27 cellular contexts compared by ENCODE assay signal in the genomic region with DNA sequence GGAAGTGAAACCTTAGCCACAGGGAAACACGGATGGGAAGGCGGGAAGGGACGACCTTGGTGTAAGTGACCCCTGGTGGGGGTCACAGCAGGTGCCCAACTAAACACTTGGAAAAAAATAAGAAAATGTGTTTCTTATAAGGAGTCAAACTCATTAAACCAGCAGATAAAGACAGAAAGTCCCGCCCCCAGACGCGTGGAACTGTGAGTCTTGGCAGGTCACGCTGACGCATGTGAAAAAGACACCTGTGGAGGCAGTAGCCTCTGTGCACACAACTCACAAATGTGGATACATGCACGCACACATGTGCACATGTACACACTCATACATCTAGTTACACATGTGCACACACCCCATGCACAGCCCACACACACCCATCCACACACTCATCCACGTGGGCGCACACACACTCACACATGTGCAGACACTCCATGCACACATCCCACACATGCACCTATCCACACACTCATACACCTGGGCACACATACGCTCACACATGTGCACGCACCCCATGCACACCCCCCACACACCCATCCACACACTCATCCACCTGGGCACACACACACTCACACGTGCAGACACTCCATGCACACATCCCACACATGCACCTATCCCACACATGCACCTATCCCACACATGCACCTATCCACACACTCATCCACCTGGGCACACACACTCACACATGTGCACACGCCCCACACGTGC.
"Had no signal": no experiment of that assay in that cellular context is flagged by ENCODE, and none has a peak within 500 bp of the region (broad histone marks: within the 10 kb centered on the region; RNA-seq: fewer than 3 reads in every experiment).

No MANE protein-coding gene starts in this region.

- H3K9me2 ChIP-seq: SK-N-SH had no signal

- H3K4me3 ChIP-seq: adrenal gland, SJCRH30 had no signal

- H3K4me3 Mint-ChIP-seq: activated CD8-positive, alpha-beta T cell treated with anti-CD3 and anti-CD28 coated beads, Interleukin-2, amount 10 ng/mL, durations not matched to agents 7 days and 5 days; activated naive CD8-positive, alpha-beta T cell treated with anti-CD3 and anti-CD28 coated beads, Interleukin-2, amount 10 ng/mL, durations not matched to agents 7 days and 5 days had no signal

- H3K27me3 Mint-ChIP-seq: activated naive CD8-positive, alpha-beta T cell treated with anti-CD3 and anti-CD28 coated beads, Interleukin-2, amount 10 ng/mL, durations not matched to agents 7 days and 5 days had no signal

- H3K9ac ChIP-seq: SK-N-SH had no signal

- H3K27ac ChIP-seq: adrenal gland, SJCRH30, WERI-Rb-1 had no signal

- H3K9me3 ChIP-seq: adrenal gland, SJCRH30, SK-N-SH had no signal

- H3K4me2 ChIP-seq: SK-N-SH had no signal

- H3K27me3 ChIP-seq: adrenal gland, SJCRH30 had no signal

- H3K4me1 ChIP-seq: adrenal gland, SJCRH30 had no signal

- H3K36me3 Mint-ChIP-seq: activated naive CD8-positive, alpha-beta T cell treated with anti-CD3 and anti-CD28 coated beads, Interleukin-2, amount 10 ng/mL, durations not matched to agents 7 days and 5 days had no signal

- H3K36me3 ChIP-seq: adrenal gland, SJCRH30, WERI-Rb-1 had no signal

- H3K27ac Mint-ChIP-seq: activated CD8-positive, alpha-beta T cell treated with anti-CD3 and anti-CD28 coated beads, Interleukin-2, amount 10 ng/mL, durations not matched to agents 7 days and 5 days; activated naive CD8-positive, alpha-beta T cell treated with anti-CD3 and anti-CD28 coated beads, Interleukin-2, amount 10 ng/mL, durations not matched to agents 7 days and 5 days had no signal

- ATAC-seq: activated CD8-positive, alpha-beta T cell treated with anti-CD3 and anti-CD28 coated beads, Interleukin-2, amount 10 ng/mL, durations not matched to agents 7 days and 5 days; Panc1; Right ventricle myocardium inferior had no signal

- DNase-seq: activated CD4-positive, alpha-beta T cell treated with anti-CD3 and anti-CD28 coated beads for 48 hours; activated CD4-positive, alpha-beta T cell treated with anti-CD3 and anti-CD28 coated beads, Interleukin-2, amount 50 U/mL, for 4 hours; activated CD8-positive, alpha-beta memory T cell treated with anti-CD3 and anti-CD28 coated beads, Interleukin-2, amount 50 U/mL, for 48 hours; activated CD8-positive, alpha-beta T cell treated with anti-CD3 and anti-CD28 coated beads, Interleukin-2, amount 10 ng/mL, durations not matched to agents 7 days and 5 days; activated naive CD4-positive, alpha-beta T cell treated with anti-CD3 and anti-CD28 coated beads, Interleukin-2, amount 50 U/mL, for 16 hours; activated naive CD8-positive, alpha-beta T cell treated with anti-CD3 and anti-CD28 coated beads, Interleukin-2, amount 10 ng/mL, durations not matched to agents 7 days and 5 days; activated T-cell treated with anti-CD3 and anti-CD28 coated beads, Interleukin-2, amount 50 U/mL, for 1 hour; adrenal gland; anterior cingulate cortex; cerebellar nuclear complex; Kasumi-1; NCI-H1048; NCI-H146; NCI-H1930; NCI-H2171; NCI-H2227 treated with DMSO at 0.1 percent for 48 hours; NCI-H446 treated with DMSO at 0.1 percent for 48 hours; NCI-H524 treated with DMSO at 0.1 percent for 48 hours; NCI-H774; OCI-M1; RPMI8226; SJCRH30; SK-N-SH; T-helper 1 cell; WERI-Rb-1 had no signal

- H3K9me3 Mint-ChIP-seq: activated naive CD8-positive, alpha-beta T cell treated with anti-CD3 and anti-CD28 coated beads, Interleukin-2, amount 10 ng/mL, durations not matched to agents 7 days and 5 days had no signal

- H3K4me1 Mint-ChIP-seq: activated naive CD8-positive, alpha-beta T cell treated with anti-CD3 and anti-CD28 coated beads, Interleukin-2, amount 10 ng/mL, durations not matched to agents 7 days and 5 days had no signal
